ENCODE assay signal across 31 cellular contexts in the genomic region with DNA sequence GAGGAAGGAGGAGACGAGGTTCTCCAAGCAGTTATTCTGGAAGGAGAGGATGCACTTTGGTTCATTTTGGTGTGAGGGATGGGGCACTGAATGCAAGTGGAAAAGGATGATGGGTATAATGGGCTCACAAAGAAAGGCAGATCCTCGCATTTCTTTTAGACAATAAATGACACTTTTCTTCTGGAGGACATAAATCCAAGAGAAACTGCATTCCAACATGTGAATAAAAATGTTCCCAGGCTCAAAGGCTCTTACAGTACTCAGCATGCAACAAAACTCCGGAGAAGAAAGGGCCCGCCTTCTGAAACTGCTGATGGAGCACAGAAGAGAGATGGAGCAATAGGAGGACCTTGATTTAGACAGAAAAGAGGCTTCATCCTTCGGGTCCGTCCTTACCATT.
"Had no signal": no experiment of that assay in that cellular context is flagged by ENCODE, and none has a peak within 500 bp of the region (broad histone marks: within the 10 kb centered on the region; RNA-seq: fewer than 3 reads in every experiment).

No MANE protein-coding gene starts in this region.

- H3K27ac Mint-ChIP-seq: naive B cell; naive thymus-derived CD8-positive, alpha-beta T cell; natural killer cell treated with Interleukin-12 subunit alpha and Interleukin-12 subunit beta and Interleukin-15 and Interleukin-18, amount 100 ng/mL, for 72 hours; nephron progenitor cell; stimulated activated naive B cell treated with anti-CD40 and anti-IgM and Interleukin-4, amounts not matched to agents 10 μg/mL and 1 μg/mL and 100 μg/mL, for 72 hours; stimulated activated naive CD8-positive, alpha-beta T cell treated with anti-CD3 and anti-CD28 coated beads, Interleukin-15, Interleukin-2, amounts not matched to agents 100 ng/mL and 50 ng/mL, for 24 hours; type B pancreatic cell had no signal

- H3K9me3 ChIP-seq: neutrophil, pancreas, prostate gland, right lobe of liver, suprapubic skin, testis, tibial artery, upper lobe of right lung, uterus had no signal

- H3K4me3 Mint-ChIP-seq: naive B cell; naive thymus-derived CD8-positive, alpha-beta T cell; natural killer cell treated with Interleukin-12 subunit alpha and Interleukin-12 subunit beta and Interleukin-15 and Interleukin-18, amount 100 ng/mL, for 72 hours; nephron progenitor cell; neural crest cell; stimulated activated naive B cell treated with anti-CD40 and anti-IgM and Interleukin-4, amounts not matched to agents 10 μg/mL and 1 μg/mL and 100 μg/mL, for 72 hours; stimulated activated naive CD8-positive, alpha-beta T cell treated with anti-CD3 and anti-CD28 coated beads, Interleukin-15, Interleukin-2, amounts not matched to agents 100 ng/mL and 50 ng/mL, for 24 hours; type B pancreatic cell had no signal

- H3K36me3 Mint-ChIP-seq: naive B cell; naive thymus-derived CD8-positive, alpha-beta T cell; natural killer cell treated with Interleukin-12 subunit alpha and Interleukin-12 subunit beta and Interleukin-15 and Interleukin-18, amount 100 ng/mL, for 72 hours; stimulated activated naive B cell treated with anti-CD40 and anti-IgM and Interleukin-4, amounts not matched to agents 10 μg/mL and 1 μg/mL and 100 μg/mL, for 72 hours; type B pancreatic cell had no signal

- H3K27me3 ChIP-seq: neutrophil, pancreas, right lobe of liver, spleen, stomach, suprapubic skin, testis, tibial artery, transverse colon, upper lobe of right lung, uterus had no signal

- DNase-seq: naive B cell; naive thymus-derived CD8-positive, alpha-beta T cell; nephron progenitor cell; nucleus accumbens; pancreas; right cardiac atrium; right lobe of liver; spleen; stimulated activated CD4-positive, alpha-beta T cell treated with anti-CD3 and anti-CD28 coated beads, Interleukin-12 subunit alpha, Interleukin-12 subunit beta, amount 100 ng/mL, for 4 hours; stimulated activated CD4-positive, alpha-beta T cell treated with anti-CD3 and anti-CD28 coated beads, Interleukin-1b, Interleukin-23, amount 100 ng/mL, for 48 hours; stimulated activated CD4-positive, alpha-beta T cell treated with anti-CD3 and anti-CD28 coated beads, Interleukin-4, amount 100 ng/mL, for 1 hour; stimulated activated CD4-positive, alpha-beta T cell treated with anti-CD3 and anti-CD28 coated beads, Interleukin-4, amount 100 ng/mL, for 4 hours; stimulated activated CD8-positive, alpha-beta memory T cell treated with anti-CD3 and anti-CD28 coated beads, Interleukin-4, amount 100 ng/mL, for 48 hours; stimulated activated naive B cell treated with anti-CD40 and anti-IgM and Interleukin-4, amounts not matched to agents 10 μg/mL and 1 μg/mL and 100 μg/mL, for 72 hours; stimulated activated naive CD4-positive, alpha-beta T cell treated with Interleukin-2 at 50 U/mL for 16 hours; stomach; substantia nigra; testis; tibial artery; transverse colon; upper lobe of right lung; uterus had no signal

- H3K36me3 ChIP-seq: neutrophil, pancreas, prostate gland, right lobe of liver, spleen, stomach, suprapubic skin, tibial artery, transverse colon, upper lobe of right lung, uterus had no signal

- H3K4me3 ChIP-seq: pancreas, prostate gland, right lobe of liver, skin epidermis, smooth muscle cell, spleen, stomach, suprapubic skin, testis, tibial artery, transverse colon, upper lobe of right lung, uterus had no signal

- H3K4me1 ChIP-seq: pancreas, prostate gland, right lobe of liver, spleen, stomach, testis, tibial artery, transverse colon, upper lobe of right lung, uterus had no signal

- ATAC-seq: naive thymus-derived CD8-positive, alpha-beta T cell; natural killer cell treated with Interleukin-12 subunit alpha and Interleukin-12 subunit beta and Interleukin-15 and Interleukin-18, amount 100 ng/mL, for 72 hours; pancreas; right cardiac atrium; right lobe of liver; stimulated activated naive B cell treated with anti-CD40 and anti-IgM and Interleukin-4, amounts not matched to agents 10 μg/mL and 1 μg/mL and 100 μg/mL, for 72 hours; upper lobe of right lung had no signal

- H3K4me1 Mint-ChIP-seq: naive B cell; naive thymus-derived CD8-positive, alpha-beta T cell; nephron progenitor cell; neural crest cell; stimulated activated naive B cell treated with anti-CD40 and anti-IgM and Interleukin-4, amounts not matched to agents 10 μg/mL and 1 μg/mL and 100 μg/mL, for 72 hours had no signal

- H3K27ac ChIP-seq: neutrophil, pancreas, prostate gland, right lobe of liver, skin epidermis, spleen, stomach, suprapubic skin, testis, tibial artery, upper lobe of right lung had no signal
